ENCODE assay signal across 8 cellular contexts in the genomic region with DNA sequence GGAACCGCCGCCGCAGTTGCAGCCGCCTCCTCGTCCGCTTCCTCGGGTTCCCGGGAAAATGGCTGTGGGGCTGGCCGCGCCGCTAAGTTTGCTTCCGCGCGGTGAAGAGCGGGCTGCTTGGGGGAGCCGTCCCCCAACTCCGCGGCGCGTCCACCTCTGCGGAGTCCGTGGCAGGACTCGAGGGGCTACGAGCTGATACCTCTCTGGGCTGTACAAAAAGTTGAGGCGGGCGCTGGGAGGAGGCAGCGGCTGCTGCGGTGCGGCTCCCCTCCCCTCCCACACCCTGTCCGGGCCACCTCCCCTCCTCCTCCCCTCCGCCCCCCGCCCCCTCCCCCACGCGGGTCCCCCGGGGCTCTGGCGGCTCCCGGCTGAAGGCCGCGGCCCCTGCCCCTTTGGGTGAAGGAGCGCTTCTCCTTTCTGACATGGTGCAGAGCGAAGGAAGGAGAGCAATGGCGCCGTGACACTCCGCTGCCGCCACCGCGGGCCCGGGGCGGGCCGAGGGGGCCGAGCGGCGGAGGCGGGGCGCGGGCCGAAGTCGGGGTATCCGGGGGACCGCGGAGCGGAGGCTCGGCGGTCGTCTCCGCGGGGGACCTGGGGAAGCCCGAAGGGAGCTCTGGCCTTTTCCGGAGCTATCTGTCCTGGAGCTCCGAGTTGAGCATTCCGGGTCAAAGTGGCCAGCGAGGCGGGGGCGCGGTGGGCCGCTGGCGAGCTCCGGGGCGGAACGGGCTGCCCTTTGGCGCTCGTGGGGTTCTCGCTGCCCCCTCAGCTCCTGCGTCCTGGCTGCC. TPM values are rescaled to one million over a fixed set of nuclear protein-coding genes. Genes with fewer than 3 reads are reported as not detected.
DNase-seq lines count a peak whose midpoint lies in the region; ATAC-seq and TF ChIP-seq lines count a peak whose summit lies in the region.

No MANE protein-coding gene starts in this region.

- ATAC-seq in HG02642 (IDR thresholded peaks at IDR 0.05; ENCODE audit: poor library complexity, unreplicated experiment) (peak; percentile 14), T-cell (replicated peaks in 1 of 4) (peak in 3 of 4 experiments; percentile 4 to 9 (median 7)), gastrocnemius medialis (peak; percentile 0 to 19), HG03108 (IDR thresholded peaks at IDR 0.05; ENCODE audit: unreplicated experiment) (no peak), HG03342 (IDR thresholded peaks at IDR 0.05; ENCODE audit: unreplicated experiment) (no peak)

- H3K9me3 Mint-ChIP-seq in T-cell: no peaks in the 10 kb centered on the region

- CTCF ChIA-PET in T-cell (lab: Charles Lee): interaction anchor here (0.6 to 1.7 kb wide), 9 partner anchors 8 to 1868 kb away, joined by 3 to 13 read pairs (median 5); a partner anchor contains a TSS

- no peaks in the 10 kb centered on the region for H3K27me3 Mint-ChIP-seq in T-cell

- intact Hi-C loops in gastrocnemius medialis (cut with DNase I; ENCODE audit: low total_unique reads): loop anchor here (1.0 to 2.0 kb wide), 3 partner anchors 55 to 128 kb away; a partner anchor contains a TSS

- DNase-seq in GM03348 (ENCODE audit: low spot score) (peak; percentile 54), T-cell (peak in 27 of 34 experiments; percentile 4 to 35 (median 19)), astrocyte of the spinal cord (ENCODE audit: low read depth, low spot score) (no peak), gastrocnemius medialis (no peak)

- peaks cover 2% of the 10 kb centered on the region for H3K4me1 ChIP-seq in iPS-15b (ENCODE audit: control insufficient read depth, insufficient read depth, low read length)
- peaks cover 37 to 46% of the 10 kb centered on the region in 2 donors for H3K4me1 ChIP-seq in gastrocnemius medialis

- peaks cover 22% of the 10 kb centered on the region for H3K36me3 Mint-ChIP-seq in T-cell

- H3K36me3 ChIP-seq in iPS-15b (ENCODE audit: control insufficient read depth, insufficient read depth, low read length) (no peaks in the 10 kb centered on the region), gastrocnemius medialis (peaks cover 0 to 25% of the 10 kb centered on the region in 2 donors)

- H3K4me3 Mint-ChIP-seq in T-cell: peak overlapping the region; percentile 97 to 99 (median 99)

- H3K27me3 ChIP-seq in iPS-15b (ENCODE audit: control insufficient read depth, insufficient read depth, low read length) (no peaks in the 10 kb centered on the region), gastrocnemius medialis (no peaks in the 10 kb centered on the region)

- no peaks in the 10 kb centered on the region for H3K9me3 ChIP-seq in iPS-15b (ENCODE audit: control insufficient read depth, insufficient read depth, low read length)
- no peaks in the 10 kb centered on the region for H3K9me3 ChIP-seq in gastrocnemius medialis

- H3K4me3 ChIP-seq in astrocyte of the spinal cord (ENCODE audit: low read depth, low read length): peak overlapping the region; percentile 94
- H3K4me3 ChIP-seq in iPS-15b (ENCODE audit: low read depth, low read length): peak overlapping the region; percentile 85
- peak overlapping the region; percentile 92 to 99 (median 97) for H3K4me3 ChIP-seq in gastrocnemius medialis

- POLR2A ChIA-PET in T-cell (lab: Charles Lee): interaction anchor here (0.6 to 2.5 kb wide), 14 partner anchors 13 to 1671 kb away, joined by 3 to 32 read pairs (median 6); a partner anchor contains a TSS

- TF ChIP-seq CTCF in astrocyte of the spinal cord (IDR thresholded peaks at IDR 0.05; ENCODE audit: low read depth, low read length) (no peak), gastrocnemius medialis (IDR thresholded peaks at IDR 0.05 in 4 of 5, conservative IDR thresholded peaks at IDR 0.05 in 1 of 5) (no peak)

- peaks cover 47 to 62% (median 61%) of the 10 kb centered on the region in 3 donors for H3K4me1 Mint-ChIP-seq in T-cell

- H3K27ac ChIP-seq in gastrocnemius medialis: peak overlapping the region; percentile 89 to 99 (median 93)

- peak overlapping the region; percentile 76 for H3K9ac ChIP-seq in iPS-15b (ENCODE audit: low read depth, low read length)

- peak overlapping the region; percentile 86 to 97 for H3K27ac Mint-ChIP-seq in T-cell

- no peak for TF ChIP-seq POLR2A in gastrocnemius medialis (IDR thresholded peaks at IDR 0.05)

- in situ Hi-C loops in astrocyte of the spinal cord (cut with HindIII; ENCODE audit: low sequenced_read_pairs): no loop called here
- in situ Hi-C loops in gastrocnemius medialis (cut with MboI; ENCODE audit: low sequenced_read_pairs in 4 of 4): loop anchor here in 3 of 4 donors (10.0 kb wide), 1 partner anchor 54 kb away; a partner anchor contains a TSS

RNA-seq across cellular contexts. Expression of a gene that starts 0.7 kb away (rescaled TPM):
- total RNA-seq in T-cell (10 to 100 TPM; 51.2 to 70.1 (median 57.6) TPM), gastrocnemius medialis (10 to 100 TPM in 1 of 4 donors, 1 to 10 TPM in 3; 6.6 to 10.5 (median 7.1) TPM)

RNA-seq across cellular contexts. Expression of a gene that starts 54.4 kb away (rescaled TPM):
- total RNA-seq in T-cell: 100 to 1,000 TPM in 2 of 5 donors, 10 to 100 TPM in 3; 75.5 to 139 (median 99.7) TPM
- total RNA-seq in gastrocnemius medialis: 100 to 1,000 TPM; 200 to 301 (median 217) TPM

Comparison
In these comparisons a context has a peak if more than half of its experiments do, and no peak if none do; other contexts are left out.
1. DNase-seq: peak in GM03348 (single experiment) and T-cell (27 of 34); none in astrocyte of the spinal cord (single experiment) and gastrocnemius medialis (0 of 2).
2. ATAC-seq: peak in HG02642 (single experiment), T-cell (3 of 4) and gastrocnemius medialis (2 of 2); none in HG03108 (single experiment) and HG03342 (single experiment).
3. RNA of a gene that starts 0.7 kb away (total RNA-seq): 51.2 to 70.1 TPM in T-cell; 6.6 to 10.5 TPM in gastrocnemius medialis; every median in the first group is over 4 times any median in the second.
4. Peak in every context shown above with its lines, with median percentiles within 50 percentile points of each other: H3K4me3 ChIP-seq.